ENCODE assay signal across 15 cellular contexts in the genomic region with DNA sequence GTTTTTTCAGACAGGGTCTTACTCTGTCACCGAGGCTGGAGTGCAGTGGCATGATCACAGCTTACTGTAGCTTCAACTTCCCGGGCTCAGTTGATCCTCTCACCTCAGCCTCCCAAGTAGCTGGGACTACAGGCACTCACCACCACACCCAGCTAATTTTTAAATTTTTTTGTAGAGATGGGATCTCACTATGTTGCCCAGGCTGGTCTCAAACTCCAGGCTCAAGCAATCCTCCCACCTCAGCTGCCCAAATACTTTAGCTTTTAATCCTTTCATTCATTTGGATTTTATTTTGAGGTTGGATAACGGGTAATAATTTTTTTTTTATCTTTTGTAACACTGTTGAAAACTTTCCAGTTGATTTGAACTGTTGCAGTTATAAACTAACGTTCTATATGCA. TPM values are rescaled to one million over a fixed set of nuclear protein-coding genes. Genes with fewer than 3 reads are reported as not detected.
"Had no signal": no experiment of that assay in that cellular context is flagged by ENCODE, and none has a peak within 500 bp of the region (broad histone marks: within the 10 kb centered on the region; RNA-seq: fewer than 3 reads in every experiment).

No MANE protein-coding gene starts in this region.

RNA-seq across cellular contexts. Expression of gene IL13, which starts 24.4 kb away (rescaled TPM):
- total RNA-seq: temporal lobe, thyroid gland, transverse colon, upper lobe of right lung, ureter, urinary bladder, vagina had no signal
- polyA plus RNA-seq: stomach, urinary bladder had no signal

RNA-seq across cellular contexts. Expression of gene IL4, which starts 40.2 kb away (rescaled TPM):
- total RNA-seq: stomach, subcutaneous adipose tissue, suprapubic skin, temporal lobe, testis, thoracic aorta, thyroid gland, tibial nerve, transverse colon, upper lobe of left lung, upper lobe of right lung, ureter, urinary bladder, uterus, vagina had no signal
- polyA plus RNA-seq: stomach, urinary bladder had no signal
